ENCODE assay signal across 25 cellular contexts in genomic region chr5:144385597-144385996, GRCh38.
"Had no signal": no experiment of that assay in that cellular context is flagged by ENCODE, and none has a peak within 500 bp of the region (broad histone marks: within the 10 kb centered on the region; RNA-seq: fewer than 3 reads in every experiment).

No MANE protein-coding gene starts in this region.

- H3K79me2 ChIP-seq: parathyroid adenoma had no signal

- H3K4me3 ChIP-seq: neural progenitor cell, ovary, psoas muscle, right lobe of liver, sigmoid colon, suprapubic skin, testis, tibial artery, transverse colon, upper lobe of right lung, uterus had no signal

- ATAC-seq: natural killer cell; psoas muscle; right cardiac atrium; right lobe of liver; stimulated activated effector memory CD8-positive, alpha-beta T cell treated with anti-CD3 and anti-CD28 coated beads, Interleukin-12 subunit alpha, Interleukin-12 subunit beta, amount 100 ng/mL, for 72 hours; upper lobe of right lung had no signal

- H3K9ac ChIP-seq: neural progenitor cell, parathyroid adenoma had no signal

- DNase-seq: natural killer cell; occipital lobe; ovary; posterior cingulate gyrus; psoas muscle; right cardiac atrium; right lobe of liver; sigmoid colon; small intestine; stimulated activated CD4-positive, alpha-beta T cell treated with anti-CD3 and anti-CD28 coated beads, Interleukin-15, amount 100 ng/mL, for 24 hours; stimulated activated CD4-positive, alpha-beta T cell treated with anti-CD3 and anti-CD28 coated beads, Interleukin-2, amount 100 ng/mL, for 24 hours; stimulated activated CD4-positive, alpha-beta T cell treated with anti-CD3 and anti-CD28 coated beads, Interleukin-2, amount 100 ng/mL, for 48 hours; stimulated activated CD4-positive, alpha-beta T cell treated with anti-CD3 and anti-CD28 coated beads, Interleukin-4, amount 100 ng/mL, for 24 hours; stimulated activated naive B cell treated with anti-CD40 and anti-IgM and Interleukin-4, amounts not matched to agents 10 μg/mL and 1 μg/mL and 100 μg/mL, for 72 hours; stimulated activated naive CD4-positive, alpha-beta T cell treated with Interleukin-2 at 50 U/mL for 16 hours; substantia nigra; testis; tibial artery; transverse colon; upper lobe of right lung; uterus had no signal

- H3K9me3 ChIP-seq: ovary, psoas muscle, right lobe of liver, sigmoid colon, suprapubic skin, testis, tibial artery, transverse colon, uterus had no signal

- H3K36me3 ChIP-seq: neural progenitor cell, ovary, right lobe of liver, sigmoid colon, suprapubic skin, tibial artery, transverse colon, upper lobe of right lung, uterus had no signal

- H3K4me1 ChIP-seq: neural progenitor cell, parathyroid adenoma, psoas muscle, right lobe of liver, sigmoid colon, suprapubic skin, testis, tibial artery, transverse colon, upper lobe of right lung, uterus had no signal

- H2AFZ ChIP-seq: neural progenitor cell, parathyroid adenoma had no signal

- H3K4me2 ChIP-seq: neural progenitor cell had no signal

- H3K27ac ChIP-seq: neural progenitor cell, ovary, parathyroid adenoma, psoas muscle, right lobe of liver, sigmoid colon, suprapubic skin, testis, tibial artery, transverse colon, upper lobe of right lung, uterus had no signal

- H3K27me3 ChIP-seq: neural progenitor cell, ovary, right lobe of liver, sigmoid colon, suprapubic skin, testis, tibial artery, transverse colon, upper lobe of right lung, uterus had no signal
